8 cellular contexts compared by ENCODE assay signal in genomic region chr1:85047472-85048295, GRCh38. TPM values are rescaled to one million over a fixed set of nuclear protein-coding genes. Genes with fewer than 3 reads are reported as not detected.
DNase-seq lines count a peak whose midpoint lies in the region; ATAC-seq lines count a peak whose summit lies in the region.

No MANE protein-coding gene starts in this region.

- peaks cover 31% of the 10 kb centered on the region for H3K4me1 Mint-ChIP-seq in activated CD4-positive, alpha-beta memory T cell treated with anti-CD3 and anti-CD28 coated beads, Interleukin-2, amount 10 ng/mL, durations not matched to agents 7 days and 5 days

- H3K27ac Mint-ChIP-seq in activated CD4-positive, alpha-beta memory T cell treated with anti-CD3 and anti-CD28 coated beads, Interleukin-2, amount 10 ng/mL, durations not matched to agents 7 days and 5 days = no peak overlapping the region

- ATAC-seq in GM19351 (IDR thresholded peaks at IDR 0.05; ENCODE audit: unreplicated experiment) (peak; percentile 56), HG03280 (IDR thresholded peaks at IDR 0.05; ENCODE audit: unreplicated experiment) (peak; percentile 51), left ventricle myocardium superior (peak; percentile 72), sciatic nerve (peak; percentile 42)

- CTCF ChIA-PET in activated CD4-positive, alpha-beta memory T cell treated with anti-CD3 and anti-CD28 coated beads, Interleukin-2, amount 10 ng/mL, durations not matched to agents 7 days and 5 days (lab: Charles Lee) = interaction anchor here (0.7 to 1.4 kb wide), 3 partner anchors 7 to 212 kb away, joined by 3 read pairs; partner anchors contain the start of gene C1orf52

- intact Hi-C loops in left ventricle myocardium superior (cut with micrococcal nuclease) (no loop called here), sciatic nerve (cut with DNase I) (no loop called here)

- DNase-seq in DMS53 treated with DMSO at 0.1 percent for 48 hours (lab: John Stamatoyannopoulos, UW; ENCODE audit: unreplicated experiment) (peak; percentile 32), left ventricle myocardium superior (peak; percentile 36), sciatic nerve (ENCODE audit: low spot score) (peak; percentile 52), foreskin melanocyte (no peak), middle frontal gyrus (ENCODE audit: extremely low spot score, low spot score) (no peak)
- peak; percentile 19 for DNase-seq in activated CD4-positive, alpha-beta memory T cell treated with anti-CD3 and anti-CD28 coated beads, Interleukin-2, amount 10 ng/mL, durations not matched to agents 7 days and 5 days

- peaks cover 3% of the 10 kb centered on the region for H3K36me3 Mint-ChIP-seq in activated CD4-positive, alpha-beta memory T cell treated with anti-CD3 and anti-CD28 coated beads, Interleukin-2, amount 10 ng/mL, durations not matched to agents 7 days and 5 days (ENCODE audit: low read depth)

- peak overlapping the region; percentile 30 for H3K4me3 Mint-ChIP-seq in activated CD4-positive, alpha-beta memory T cell treated with anti-CD3 and anti-CD28 coated beads, Interleukin-2, amount 10 ng/mL, durations not matched to agents 7 days and 5 days

- H3K27me3 Mint-ChIP-seq in activated CD4-positive, alpha-beta memory T cell treated with anti-CD3 and anti-CD28 coated beads, Interleukin-2, amount 10 ng/mL, durations not matched to agents 7 days and 5 days = peaks cover 52% of the 10 kb centered on the region

- H3K9me3 Mint-ChIP-seq in activated CD4-positive, alpha-beta memory T cell treated with anti-CD3 and anti-CD28 coated beads, Interleukin-2, amount 10 ng/mL, durations not matched to agents 7 days and 5 days = no peaks in the 10 kb centered on the region

- POLR2A ChIA-PET in activated CD4-positive, alpha-beta memory T cell treated with anti-CD3 and anti-CD28 coated beads, Interleukin-2, amount 10 ng/mL, durations not matched to agents 7 days and 5 days (lab: Charles Lee) = interaction anchor here (1.1 to 2.4 kb wide), 6 partner anchors 11 to 229 kb away, joined by 3 to 8 read pairs (median 4); partner anchors contain the start of genes BCL10 and C1orf52

RNA-seq across cellular contexts. Expression of gene MCOLN3, which starts 0.6 kb away (rescaled TPM):
- 1 to 10 TPM; 2.4 to 2.5 TPM for total RNA-seq in activated CD4-positive, alpha-beta memory T cell treated with anti-CD3 and anti-CD28 coated beads, Interleukin-2, amount 10 ng/mL, durations not matched to agents 7 days and 5 days
- total RNA-seq in left ventricle myocardium superior (0.72 TPM), sciatic nerve (11.2 TPM)

RNA-seq across cellular contexts. Expression of gene MCOLN2, which starts 50.8 kb away (rescaled TPM):
- total RNA-seq in activated CD4-positive, alpha-beta memory T cell treated with anti-CD3 and anti-CD28 coated beads, Interleukin-2, amount 10 ng/mL, durations not matched to agents 7 days and 5 days = 10 to 100 TPM; 27.2 to 28.2 TPM
- total RNA-seq in left ventricle myocardium superior = 0.52 TPM
- total RNA-seq in sciatic nerve = 6.5 TPM

Comparison
In these comparisons a context has a peak if more than half of its experiments do, and no peak if none do; other contexts are left out.
1. DNase-seq: peak in DMS53 treated with DMSO at 0.1 percent for 48 hours (single experiment), activated CD4-positive, alpha-beta memory T cell treated with anti-CD3 and anti-CD28 coated beads, Interleukin-2, amount 10 ng/mL, durations not matched to agents 7 days and 5 days (single experiment), left ventricle myocardium superior (single experiment) and sciatic nerve (single experiment); none in foreskin melanocyte (single experiment) and middle frontal gyrus (single experiment).
2. Peak in every context shown above with its lines, with median percentiles within 50 percentile points of each other: ATAC-seq.